8 cellular contexts compared by ENCODE assay signal in genomic region chr13:110874508-110874960, GRCh38. TPM values are rescaled to one million over a fixed set of nuclear protein-coding genes. Genes with fewer than 3 reads are reported as not detected.
DNase-seq lines count a peak whose midpoint lies in the region; TF ChIP-seq lines count a peak whose summit lies in the region.

No MANE protein-coding gene starts in this region.

- TF ChIP-seq POLR2A in adrenal gland (IDR thresholded peaks at IDR 0.05): no peak
- TF ChIP-seq POLR2A in uterus (IDR thresholded peaks at IDR 0.05): no peak

- no peaks in the 10 kb centered on the region for H3K9me3 ChIP-seq in SJSA1 (replicated peaks)
- no peaks in the 10 kb centered on the region for H3K9me3 ChIP-seq in adrenal gland (replicated peaks in 1 of 3)
- H3K9me3 ChIP-seq in left ventricle myocardium inferior (replicated peaks): no peaks in the 10 kb centered on the region
- no peaks in the 10 kb centered on the region for H3K9me3 ChIP-seq in uterus

- H3K27me3 Mint-ChIP-seq in IgD-negative memory B cell: peaks cover 14% of the 10 kb centered on the region

- H3K36me3 ChIP-seq in SJSA1: no peaks in the 10 kb centered on the region
- no peaks in the 10 kb centered on the region for H3K36me3 ChIP-seq in adrenal gland (replicated peaks in 1 of 2)
- peaks cover 3% of the 10 kb centered on the region for H3K36me3 ChIP-seq in left ventricle myocardium inferior
- no peaks in the 10 kb centered on the region for H3K36me3 ChIP-seq in uterus

- H3K4me1 ChIP-seq in SJSA1 (replicated peaks) (peaks cover 24% of the 10 kb centered on the region), adrenal gland (replicated peaks in 1 of 2) (peaks cover 8 to 22% of the 10 kb centered on the region in 2 donors), left ventricle myocardium inferior (peaks cover 34% of the 10 kb centered on the region), uterus (peaks cover 6 to 12% of the 10 kb centered on the region in 2 donors)

- peak overlapping the region in 1 of 3 donors; percentile 10 for H3K27ac Mint-ChIP-seq in IgD-negative memory B cell

- peak overlapping the region; percentile 46 to 89 (median 66) for H3K4me3 Mint-ChIP-seq in IgD-negative memory B cell

- DNase-seq in GM12865 (ENCODE audit: low read depth): peak; percentile 31
- peak; percentile 79 to 99 for DNase-seq in SJSA1 (ENCODE audit: low read depth in 1 of 2, low spot score in 2 of 2)
- peak; percentile 86 to 93 (median 88) for DNase-seq in adrenal gland
- peak; percentile 90 for DNase-seq in left ventricle myocardium inferior
- peak; percentile 51 to 95 (median 74) for DNase-seq in posterior cingulate gyrus
- DNase-seq in uterus: peak; percentile 91 to 92
- no peak for DNase-seq in GDM1 (lab: John Stamatoyannopoulos, UW)

- H3K27me3 ChIP-seq in SJSA1 (replicated peaks): no peaks in the 10 kb centered on the region
- no peaks in the 10 kb centered on the region for H3K27me3 ChIP-seq in adrenal gland
- H3K27me3 ChIP-seq in left ventricle myocardium inferior (ENCODE audit: low read depth): no peaks in the 10 kb centered on the region
- no peaks in the 10 kb centered on the region for H3K27me3 ChIP-seq in uterus

- TF ChIP-seq CTCF in GM12865 (IDR thresholded peaks at IDR 0.05; ENCODE audit: insufficient read depth, low read depth, low read length, missing control alignments) (no peak), adrenal gland (IDR thresholded peaks at IDR 0.05) (no peak), left ventricle myocardium inferior (IDR thresholded peaks at IDR 0.05; ENCODE audit: borderline replicate concordance) (no peak), uterus (IDR thresholded peaks at IDR 0.05) (no peak)

- H3K27ac ChIP-seq in SJSA1 (peak overlapping the region; percentile 16; the same call in 1 of the 2 replicates), adrenal gland (no peak overlapping the region), left ventricle myocardium inferior (replicated peaks) (peak overlapping the region; percentile 34), uterus (peak overlapping the region; percentile 52 to 71)

- 0 to 1% (median 1%) methylated on average over 8 to 32 of the region's 32 CpGs for WGBS in adrenal gland, 4 donors

- H3K4me1 Mint-ChIP-seq in IgD-negative memory B cell: peaks cover 4 to 12% (median 11%) of the 10 kb centered on the region in 3 donors

- intact Hi-C loops in adrenal gland (cut with DNase I) (no loop called here), left ventricle myocardium inferior (cut with micrococcal nuclease) (no loop called here), posterior cingulate gyrus (cut with DNase I) (no loop called here), uterus (cut with DNase I; ENCODE audit: low total_unique reads) (no loop called here)

- peaks cover 2% of the 10 kb centered on the region for H3K36me3 Mint-ChIP-seq in IgD-negative memory B cell

- H3K9me3 Mint-ChIP-seq in IgD-negative memory B cell: no peaks in the 10 kb centered on the region

- H3K4me3 ChIP-seq in GM12865 (ENCODE audit: low read depth, low read length): peak overlapping the region; percentile 50
- H3K4me3 ChIP-seq in SJSA1: peak overlapping the region; percentile 31
- peak overlapping the region in 2 of 4 donors; percentile 8 to 51 for H3K4me3 ChIP-seq in adrenal gland
- H3K4me3 ChIP-seq in left ventricle myocardium inferior: peak overlapping the region; percentile 63
- H3K4me3 ChIP-seq in uterus: peak overlapping the region; percentile 35 to 43

RNA-seq across cellular contexts. Expression of gene ANKRD10, which starts 40.3 kb away (rescaled TPM):
- polyA plus RNA-seq in IgD-negative memory B cell (94.2 TPM), adrenal gland (100 to 1,000 TPM in 2 of 3 donors, 10 to 100 TPM in 1; 36.5 to 139 (median 116) TPM)
- total RNA-seq in SJSA1 (2014; rRNA removed; shearing (Covaris generic)): 208 and 225 TPM in 2 replicates
- total RNA-seq in adrenal gland (100 to 1,000 TPM in 3 of 8 donors, 10 to 100 TPM in 5; 50.1 to 126 (median 91.6) TPM), left ventricle myocardium inferior (45.9 TPM), uterus (100 to 1,000 TPM; 128 to 268 (median 235) TPM)

Comparison
In these comparisons a context has a peak if more than half of its experiments do, and no peak if none do; other contexts are left out.
1. H3K27ac ChIP-seq: peak in SJSA1 (single experiment), left ventricle myocardium inferior (single experiment) and uterus (2 of 2); none in adrenal gland (0 of 5).